In genomic region chr20:34515484-34516037, GRCh38 we compare ENCODE assay signal across 8 cellular contexts. TPM values are rescaled to one million over a fixed set of nuclear protein-coding genes. Genes with fewer than 3 reads are reported as not detected.
DNase-seq lines count a peak whose midpoint lies in the region; ATAC-seq, FAIRE-seq and TF ChIP-seq lines count a peak whose summit lies in the region.

No MANE protein-coding gene starts in this region.

- peak overlapping the region; percentile 78 for H3K27ac ChIP-seq in GM12878 (ENCODE audit: control insufficient read depth, insufficient read depth)

- peak; percentile 84 for ATAC-seq in GM12878

- POLR2A ChIA-PET in HEK293T (lab: Yijun Ruan, JAX) (interaction anchor here (0.7 to 2.9 kb wide), 16 partner anchors 10 to 403 kb away, joined by 3 to 18 read pairs (median 6); partner anchors contain the start of genes AHCY, EIF2S2 and ITCH), GM12878 (lab: Charles Lee) (interaction anchor here (0.5 to 2.7 kb wide), 12 partner anchors 27 to 1035 kb away, joined by 3 to 21 read pairs (median 4); partner anchors contain the start of genes AHCY and ITCH)

- 2% methylated on average over 25 of the region's 25 CpGs for WGBS in GM12878 (ENCODE audit: insufficient coverage, insufficient replicate concordance, low lambda C conversion rate, missing lambda C conversion rate)

- peaks cover 0 to 3% of the 10 kb centered on the region in 2 experiments; a peak in 1 of 4 replicates for H3K36me3 ChIP-seq in GM12878 (ENCODE audit: control insufficient read depth in 2 of 2, insufficient read depth in 2 of 2, low read length in 1 of 2)

- no peak for TF ChIP-seq RAD21 in GM12878 (IDR thresholded peaks at IDR 0.05; ENCODE audit: insufficient read depth, low read depth, low read length)

- H4K20me1 ChIP-seq in GM12878 (ENCODE audit: control insufficient read depth, insufficient read depth) = no peaks in the 10 kb centered on the region

- in situ Hi-C loops in GM12878 (cut with MboI) = loop anchor here (5.0 kb wide), 1 partner anchor 203 kb away; no protein-coding TSS in a partner anchor

- CTCF ChIA-PET in HEK293T (lab: Yijun Ruan, JAX) = interaction anchor here (0.8 to 3.0 kb wide), 2 partner anchors 23 to 203 kb away, joined by 3 to 20 read pairs; no protein-coding TSS in a partner anchor
- CTCF ChIA-PET in GM12878 (lab: Yijun Ruan, JAX) = interaction anchor here (0.7 to 5.3 kb wide), 15 partner anchors 9 to 257 kb away, joined by 3 to 61 read pairs (median 4); partner anchors contain the start of gene ITCH

- H3K4me2 ChIP-seq in GM12878 (ENCODE audit: control insufficient read depth, insufficient read depth) = peak overlapping the region; percentile 89

- H3K9me3 ChIP-seq in GM12878 (replicated peaks; ENCODE audit: control insufficient read depth, insufficient read depth, low read length) = no peaks in the 10 kb centered on the region

- peaks cover 7% of the 10 kb centered on the region; the same call in 1 of the 2 replicates for H3K4me1 ChIP-seq in GM12878 (ENCODE audit: control insufficient read depth, insufficient read depth, low read length)

- no peak for TF ChIP-seq EP300 in GM12878 (IDR thresholded peaks at IDR 0.05; ENCODE audit: borderline replicate concordance in 1 of 2, control insufficient read depth in 1 of 2, low read depth in 2 of 2, low read length in 2 of 2)

- peak overlapping the region; percentile 86 for H3K9ac ChIP-seq in GM12878 (ENCODE audit: control insufficient read depth, insufficient read depth, low read length)

- no peaks in the 10 kb centered on the region for H3K27me3 ChIP-seq in GM12878 (replicated peaks in 1 of 2; ENCODE audit: control insufficient read depth in 2 of 2, insufficient read depth in 2 of 2, low read length in 1 of 2)

- DNase-seq in GM10266 (ENCODE audit: extremely low spot score) (peak; percentile 78), HEK293T (ENCODE audit: extremely low spot score) (peak; percentile 67), NAMALWA (ENCODE audit: low spot score) (peak; percentile 87), T-helper 22 cell (ENCODE audit: low read depth) (peak; percentile 62), GM12878 (ENCODE audit: low read depth, low spot score) (peak; percentile 56), iPS-NIHi7 (ENCODE audit: extremely low spot score) (peak; percentile 87), COLO829 (ENCODE audit: low spot score) (no peak)
- DNase-seq in stimulated activated CD4-positive, alpha-beta T cell treated with anti-CD3 and anti-CD28 coated beads, Interleukin-15, amount 100 ng/mL, for 24 hours = peak; percentile 79

- SMC1A ChIA-PET in GM12878 (lab: Charles Lee; ENCODE audit: uncharacterized antibody, unreplicated experiment) = interaction anchor here (0.9 to 4.3 kb wide), 12 partner anchors 10 to 266 kb away, joined by 3 to 35 read pairs (median 4); partner anchors contain the start of gene TP53INP2

- peak; percentile 69; the same call in 1 of the 2 replicates for TF ChIP-seq POLR2A in GM12878 (IDR thresholded peaks at IDR 0.05; ENCODE audit: low read depth, low read length)

- no peak for FAIRE-seq in GM12878 (lab: Jason Lieb, UNC)

- RAD21 ChIA-PET in GM12878 (lab: Charles Lee; ENCODE audit: unreplicated experiment) = interaction anchor here (0.6 to 5.0 kb wide), 16 partner anchors 23 to 254 kb away, joined by 3 to 45 read pairs (median 5); partner anchors contain the start of genes AHCY, ITCH, PIGU and TP53INP2

- peak overlapping the region; percentile 82 for H3K4me3 ChIP-seq in GM12878

- peaks cover 30% of the 10 kb centered on the region for H3K79me2 ChIP-seq in GM12878 (ENCODE audit: control insufficient read depth, insufficient read depth, low read length)

- intact Hi-C loops in GM12878 (cut with micrococcal nuclease; ENCODE audit: unreplicated experiment) = loop anchor here (5.0 kb wide), 2 partner anchors 38 to 148 kb away; no protein-coding TSS in a partner anchor

- peak overlapping the region; percentile 74 for H2AFZ ChIP-seq in GM12878 (ENCODE audit: control insufficient read depth, low read depth, low read length)

- BruUV-seq in GM12878 (replicated peaks; lab: Mats Ljungman, UMichigan) = no TSS peak

- TF ChIP-seq CTCF in GM10266 (IDR thresholded peaks at IDR 0.05; ENCODE audit: control insufficient read depth, insufficient read depth, low read depth, missing control alignments) = no peak
- no peak for TF ChIP-seq CTCF in GM12878 (IDR thresholded peaks at IDR 0.05 in 2 of 3, conservative IDR thresholded peaks at IDR 0.05 in 1 of 3; ENCODE audit: control insufficient read depth in 2 of 3, extremely low read depth in 1 of 3, insufficient read depth in 1 of 3, low read depth in 3 of 3, low read length in 3 of 3)

TF ChIP-seq in HEK293T, 16 proteins besides CTCF, POLR2A, EP300 and RAD21:
- TF ChIP-seq CTBP1 (IDR thresholded peaks at IDR 0.05; ENCODE audit: borderline replicate concordance) = no peak
- TF ChIP-seq ZNF384 (IDR thresholded peaks at IDR 0.05) = no peak
- TF ChIP-seq BHLHE40 (IDR thresholded peaks at IDR 0.05; ENCODE audit: borderline replicate concordance) = no peak
- no peak for TF ChIP-seq FOXA1 (IDR thresholded peaks at IDR 0.05)
- no peak for TF ChIP-seq ELF4 (IDR thresholded peaks at IDR 0.05)
TF ChIP-seq in HEK293T: peak in this region for 0.

TF ChIP-seq in GM12878, 131 proteins besides CTCF, POLR2A, EP300 and RAD21 (continues in another document):
- TF ChIP-seq NBN (IDR thresholded peaks at IDR 0.05) (peak; percentile 70; the same call in 1 of the 2 replicates), ZBTB33 (IDR thresholded peaks at IDR 0.05) (no peak), MAX (IDR thresholded peaks at IDR 0.05; ENCODE audit: low read depth, low read length) (no peak), HCFC1 (IDR thresholded peaks at IDR 0.05; ENCODE audit: low read length) (0 out of 2 replicates have a peak, but pooled peaks have one; percentile 10), MTA2 (IDR thresholded peaks at IDR 0.05; ENCODE audit: low read depth) (0 out of 2 replicates have a peak, but pooled peaks have one; percentile 16), ZNF207 (IDR thresholded peaks at IDR 0.05; ENCODE audit: borderline replicate concordance) (0 out of 2 replicates have a peak, but pooled peaks have one; percentile 7), RUNX3 (IDR thresholded peaks at IDR 0.05; ENCODE audit: low read length) (peak; percentile 2; the same call in 1 of the 2 replicates)

RNA-seq across cellular contexts. Expression of gene DYNLRB1, which starts 0.7 kb away (rescaled TPM):
- total RNA-seq in GM12878 (2013; cell fraction: nucleolus; rRNA removed) = 25.4 and 25.5 TPM in 2 replicates
- total RNA-seq in GM12878 (2014; rRNA removed) (114 and 129 TPM in 2 replicates), GM12878 (2014; rRNA removed; fragmentation: Illumina TruSeq; extraction: Trizol) (132 and 149 TPM in 2 replicates), GM12878 (2021) (87.9 and 92.5 TPM in 2 replicates)
- polyA plus RNA-seq in GM12878 (2011; ENCODE audit: low read depth) = 405 TPM
- polyA plus RNA-seq in GM12878 (2011; rRNA removed) (81.4 and 135 TPM in 2 replicates), GM12878 (2014; fragmentation: Illumina TruSeq; extraction: Trizol) (250 and 313 TPM in 2 replicates), GM12878 (2014; fragmentation: Nextera tagmentation; extraction: Ambion mirVana) (100 to 1,000 TPM; 185 to 189 TPM), GM12878 (2014; rRNA removed) (97.9 and 123 TPM in 2 replicates), GM12878 (2016; fragmentation: Nextera tagmentation; extraction: Ambion mirVana) (100 to 1,000 TPM; 171 to 194 TPM)
- 130 and 201 TPM in 2 replicates for polyA plus RNA-seq in GM12878 (2011; cell fraction: cytosol; rRNA removed)
- polyA plus RNA-seq in GM12878 (2011; cell fraction: nucleus; rRNA removed) = 70.6 and 108 TPM in 2 replicates
- polyA plus RNA-seq in GM12878 (2012) = 190 and 213 TPM in 2 replicates
- polyA minus RNA-seq in GM12878 (2011; rRNA and poly(A)+ RNA removed) = 88.9 and 125 TPM in 2 replicates
- polyA minus RNA-seq in GM12878 (2011; cell fraction: cytosol; rRNA and poly(A)+ RNA removed) = 30.5 and 33.1 TPM in 2 replicates
- 20.2 and 32.2 TPM in 2 replicates for polyA minus RNA-seq in GM12878 (2011; cell fraction: nucleus; rRNA and poly(A)+ RNA removed)

RNA-seq across cellular contexts. Expression of gene MAP1LC3A, which starts 43.0 kb away (rescaled TPM):
- total RNA-seq in GM12878 (2013; cell fraction: nucleolus; rRNA removed) = not detected in 2 replicates
- total RNA-seq in GM12878 (2014; rRNA removed) (0.16 and 1.1 TPM in 2 replicates), GM12878 (2014; rRNA removed; fragmentation: Illumina TruSeq; extraction: Trizol) (0.27 TPM in 1 of 2 replicates, not detected in the other), GM12878 (2021) (0.44 and 0.69 TPM in 2 replicates)
- polyA plus RNA-seq in GM12878 (2011; ENCODE audit: low read depth) = 0.45 TPM
- polyA plus RNA-seq in GM12878 (2011; rRNA removed) (not detected in 2 replicates), GM12878 (2014; fragmentation: Illumina TruSeq; extraction: Trizol) (not detected in 2 replicates), GM12878 (2014; fragmentation: Nextera tagmentation; extraction: Ambion mirVana) (not detected), GM12878 (2014; rRNA removed) (0.35 and 0.60 TPM in 2 replicates), GM12878 (2016; fragmentation: Nextera tagmentation; extraction: Ambion mirVana) (1 to 10 TPM in 1 of 2 experiments, under 1 TPM in 1; 0.33 to 1.2 TPM)
- polyA plus RNA-seq in GM12878 (2011; cell fraction: cytosol; rRNA removed) = 0.07 and 0.15 TPM in 2 replicates
- polyA plus RNA-seq in GM12878 (2011; cell fraction: nucleus; rRNA removed) = 0.36 and 0.45 TPM in 2 replicates
- polyA plus RNA-seq in GM12878 (2012) = 1.5 and 2.5 TPM in 2 replicates
- not detected in 2 replicates for polyA minus RNA-seq in GM12878 (2011; rRNA and poly(A)+ RNA removed)
- polyA minus RNA-seq in GM12878 (2011; cell fraction: cytosol; rRNA and poly(A)+ RNA removed) = not detected in 2 replicates
- not detected in 2 replicates for polyA minus RNA-seq in GM12878 (2011; cell fraction: nucleus; rRNA and poly(A)+ RNA removed)
